In genomic region chr19:44580366-44580895, GRCh38 we compare ENCODE assay signal across 18 cellular contexts. TPM values are rescaled to one million over a fixed set of nuclear protein-coding genes. Genes with fewer than 3 reads are reported as not detected.
DNase-seq lines count a peak whose midpoint lies in the region; ATAC-seq and TF ChIP-seq lines count a peak whose summit lies in the region.
"Had no signal": no experiment of that assay in that cellular context is flagged by ENCODE, and none has a peak within 500 bp of the region (broad histone marks: within the 10 kb centered on the region; RNA-seq: fewer than 3 reads in every experiment).

No MANE protein-coding gene starts in this region.

- H2BK15ac ChIP-seq in neuronal stem cell (ENCODE audit: low read length): no peak overlapping the region

- no peak overlapping the region for H3K27ac Mint-ChIP-seq in activated CD8-positive, alpha-beta memory T cell treated with anti-CD3 and anti-CD28 coated beads, Interleukin-2, amount 10 ng/mL, durations not matched to agents 7 days and 5 days
- H3K27ac Mint-ChIP-seq: CD4-positive, alpha-beta T cell; GM23338; HFFc6 had no signal

- peaks cover 10% of the 10 kb centered on the region for H3K9me3 Mint-ChIP-seq in activated CD8-positive, alpha-beta memory T cell treated with anti-CD3 and anti-CD28 coated beads, Interleukin-2, amount 10 ng/mL, durations not matched to agents 7 days and 5 days (ENCODE audit: low read depth)
- H3K9me3 Mint-ChIP-seq: HFFc6 had no signal

- H3K4ac ChIP-seq in neuronal stem cell (ENCODE audit: low read length): no peak overlapping the region

- H3K36me3 ChIP-seq in neuronal stem cell (replicated peaks in 1 of 2; ENCODE audit: control insufficient read depth in 2 of 2, insufficient read depth in 2 of 2, low read length in 2 of 2) (no peaks in the 10 kb centered on the region), sigmoid colon (no peaks in the 10 kb centered on the region)

- H3K4me1 ChIP-seq in neuronal stem cell (ENCODE audit: control insufficient read depth in 2 of 2, insufficient read depth in 1 of 2, low read depth in 1 of 2, low read length in 2 of 2) (no peaks in the 10 kb centered on the region), sigmoid colon (no peaks in the 10 kb centered on the region)
- H3K4me1 ChIP-seq: A549 had no signal

- H3K18ac ChIP-seq in neuronal stem cell (ENCODE audit: low read length): no peak overlapping the region

- H2BK12ac ChIP-seq in neuronal stem cell (ENCODE audit: low read length): no peak overlapping the region

- intact Hi-C loops in left colon (cut with DNase I, micrococcal nuclease) (no loop called here), sigmoid colon (cut with DNase I) (no loop called here)

- CTCF ChIA-PET in activated CD8-positive, alpha-beta memory T cell treated with anti-CD3 and anti-CD28 coated beads, Interleukin-2, amount 10 ng/mL, durations not matched to agents 7 days and 5 days (lab: Charles Lee): no interaction called here

- H3K4me1 Mint-ChIP-seq in activated CD8-positive, alpha-beta memory T cell treated with anti-CD3 and anti-CD28 coated beads, Interleukin-2, amount 10 ng/mL, durations not matched to agents 7 days and 5 days: no peaks in the 10 kb centered on the region
- H3K4me1 Mint-ChIP-seq: GM23338 had no signal

- TF ChIP-seq EP300 in sigmoid colon (IDR thresholded peaks at IDR 0.05): no peak

- H3K79me1 ChIP-seq in neuronal stem cell (ENCODE audit: low read depth, low read length): no peaks in the 10 kb centered on the region

- H3K27me3 ChIP-seq in neuronal stem cell (ENCODE audit: control insufficient read depth in 3 of 3, insufficient read depth in 3 of 3, low read depth in 1 of 3, low read length in 3 of 3): no peaks in the 10 kb centered on the region
- peaks cover 0 to 7% (median 5%) of the 10 kb centered on the region in 3 donors for H3K27me3 ChIP-seq in sigmoid colon

- H3K23ac ChIP-seq in neuronal stem cell (ENCODE audit: low read depth, low read length, poor library complexity): no peak overlapping the region

- H3K9me3 ChIP-seq in neuronal stem cell (replicated peaks in 1 of 2; ENCODE audit: control insufficient read depth in 2 of 2, insufficient read depth in 1 of 2, low read depth in 1 of 2, low read length in 2 of 2) (peaks cover 3 to 7% of the 10 kb centered on the region in 2 donors), sigmoid colon (no peaks in the 10 kb centered on the region)
- H3K9me3 ChIP-seq: Caco-2 had no signal

- no peak overlapping the region for H3K14ac ChIP-seq in neuronal stem cell (ENCODE audit: low read length)

- no peak overlapping the region for H2BK120ac ChIP-seq in neuronal stem cell (ENCODE audit: low read depth, low read length)

- H4K91ac ChIP-seq in neuronal stem cell (ENCODE audit: low read depth, low read length, poor library complexity): no peak overlapping the region

- peak; percentile 9 for DNase-seq in activated CD8-positive, alpha-beta memory T cell treated with anti-CD3 and anti-CD28 coated beads for 24 hours
- DNase-seq in activated CD8-positive, alpha-beta memory T cell treated with anti-CD3 and anti-CD28 coated beads, Interleukin-2, amount 10 ng/mL, durations not matched to agents 7 days and 5 days: no peak
- DNase-seq in left colon: peak; percentile 40 to 46
- no peak for DNase-seq in neuronal stem cell (ENCODE audit: low spot score)
- DNase-seq in sigmoid colon: no peak
- no peak for DNase-seq in activated CD4-positive, alpha-beta T cell treated with anti-CD3 and anti-CD28 coated beads, Interleukin-2, amount 50 U/mL, for 4 hours
- DNase-seq in mucosa of gallbladder (ENCODE audit: low spot score): no peak
- DNase-seq: AML-193; Caco-2; CD4-positive, alpha-beta T cell; HFFc6 had no signal

- no peaks in the 10 kb centered on the region for H3K27me3 Mint-ChIP-seq in activated CD8-positive, alpha-beta memory T cell treated with anti-CD3 and anti-CD28 coated beads, Interleukin-2, amount 10 ng/mL, durations not matched to agents 7 days and 5 days

- H3K4me2 ChIP-seq in neuronal stem cell (ENCODE audit: insufficient read depth, low read length, poor library complexity, severe bottlenecking): no peak overlapping the region
- H3K4me2 ChIP-seq: A549, GM23338 had no signal

- no peaks in the 10 kb centered on the region for H3K36me3 Mint-ChIP-seq in activated CD8-positive, alpha-beta memory T cell treated with anti-CD3 and anti-CD28 coated beads, Interleukin-2, amount 10 ng/mL, durations not matched to agents 7 days and 5 days

- H2BK5ac ChIP-seq in neuronal stem cell (ENCODE audit: low read length): no peak overlapping the region

- TF ChIP-seq CTCF in sigmoid colon (IDR thresholded peaks at IDR 0.05): no peak

- TF ChIP-seq POLR2A in sigmoid colon (IDR thresholded peaks at IDR 0.05): no peak

- H3K4me3 ChIP-seq in neuronal stem cell (ENCODE audit: low read length in 2 of 2) (no peak overlapping the region), sigmoid colon (no peak overlapping the region)
- H3K4me3 ChIP-seq: A549, GM23338 had no signal

- H3K27ac ChIP-seq in neuronal stem cell (replicated peaks; ENCODE audit: low read length) (no peak overlapping the region), sigmoid colon (no peak overlapping the region)
- H3K27ac ChIP-seq: 22Rv1, C4-2B had no signal

- H2AFZ ChIP-seq in neuronal stem cell (ENCODE audit: low read length): no peak overlapping the region
- H2AFZ ChIP-seq: GM23338 had no signal

- H4K8ac ChIP-seq in neuronal stem cell (ENCODE audit: low read depth, low read length): no peak overlapping the region

- whole genome bisulfite sequencing in neuronal stem cell (ENCODE audit: extremely low coverage in 2 of 2, insufficient read length in 2 of 2, insufficient replicate concordance in 1 of 2), 2 donors: no CpG with 5 or more reads among the region's 11 CpGs
- 34 to 68% methylated on average over 11 of the region's 11 CpGs for WGBS in sigmoid colon, 2 donors

- no peak overlapping the region for H3K4me3 Mint-ChIP-seq in activated CD8-positive, alpha-beta memory T cell treated with anti-CD3 and anti-CD28 coated beads, Interleukin-2, amount 10 ng/mL, durations not matched to agents 7 days and 5 days
- H3K4me3 Mint-ChIP-seq: CD4-positive, alpha-beta T cell; GM23338; HFFc6 had no signal

- H3K9ac ChIP-seq in neuronal stem cell (ENCODE audit: low read depth, low read length, poor library complexity): no peak overlapping the region

- peak overlapping the region; percentile 6 for H2AK5ac ChIP-seq in neuronal stem cell (ENCODE audit: low read depth, low read length)

- no peak for ATAC-seq in activated CD8-positive, alpha-beta memory T cell treated with anti-CD3 and anti-CD28 coated beads, Interleukin-2, amount 10 ng/mL, durations not matched to agents 7 days and 5 days
- ATAC-seq in left colon: peak; percentile 86
- ATAC-seq: A549, GM23338, HCT116 had no signal

RNA-seq across cellular contexts. Expression of gene IGSF23, which starts 32.9 kb away (rescaled TPM):
- not detected for total RNA-seq in activated CD8-positive, alpha-beta memory T cell treated with anti-CD3 and anti-CD28 coated beads, Interleukin-2, amount 10 ng/mL, durations not matched to agents 7 days and 5 days
- total RNA-seq in left colon (not detected), sigmoid colon (not detected), mucosa of gallbladder (not detected)
- polyA plus RNA-seq in neuronal stem cell (2013, experiment 1 of 2): not detected
- polyA plus RNA-seq in neuronal stem cell (2013, experiment 2 of 2): not detected
- not detected for polyA plus RNA-seq in sigmoid colon
- total RNA-seq: CD4-positive, alpha-beta T cell; GM23338; HFFc6; HT-29 had no signal
- polyA plus RNA-seq: GM23338 had no signal

RNA-seq across cellular contexts. Expression of gene CEACAM20, which starts 51.0 kb away (rescaled TPM):
- not detected for total RNA-seq in activated CD8-positive, alpha-beta memory T cell treated with anti-CD3 and anti-CD28 coated beads, Interleukin-2, amount 10 ng/mL, durations not matched to agents 7 days and 5 days
- total RNA-seq in left colon: under 1 TPM; 0.15 to 0.42 TPM
- not detected for polyA plus RNA-seq in neuronal stem cell (2013, experiment 1 of 2)
- polyA plus RNA-seq in neuronal stem cell (2013, experiment 2 of 2): not detected
- total RNA-seq in sigmoid colon: under 1 TPM in 1 of 4 donors, not detected in 3; 0.36 TPM
- polyA plus RNA-seq in sigmoid colon: under 1 TPM in 1 of 3 donors, not detected in 2; 0.22 TPM
- total RNA-seq in mucosa of gallbladder: 0.12 TPM
- total RNA-seq: Caco-2; CD4-positive, alpha-beta T cell; GM23338; HFFc6; HT-29 had no signal
- polyA plus RNA-seq: BJ, GM23338 had no signal

Comparison
In these comparisons a context has a peak if more than half of its experiments do, and no peak if none do; other contexts are left out.
1. DNase-seq: peak in activated CD8-positive, alpha-beta memory T cell treated with anti-CD3 and anti-CD28 coated beads for 24 hours (single experiment) and left colon (2 of 2); none in activated CD8-positive, alpha-beta memory T cell treated with anti-CD3 and anti-CD28 coated beads, Interleukin-2, amount 10 ng/mL, durations not matched to agents 7 days and 5 days (single experiment), neuronal stem cell (single experiment), sigmoid colon (single experiment), activated CD4-positive, alpha-beta T cell treated with anti-CD3 and anti-CD28 coated beads, Interleukin-2, amount 50 U/mL, for 4 hours (0 of 2) and mucosa of gallbladder (single experiment).